Comparison of ENCODE assay signal across 16 cellular contexts in genomic region chr7:157423348-157423747, GRCh38.
A peak's percentile ranks its signal among the peaks of the same experiment; 100 is the strongest.
DNase-seq lines count a peak whose midpoint lies in the region; ATAC-seq, FAIRE-seq and TF ChIP-seq lines count a peak whose summit lies in the region.
"Had no signal": no experiment of that assay in that cellular context is flagged by ENCODE, and none has a peak within 500 bp of the region (broad histone marks: within the 10 kb centered on the region; RNA-seq: fewer than 3 reads in every experiment).

No MANE protein-coding gene starts in this region.

- intact Hi-C loops in endothelial cell of umbilical vein (cut with micrococcal nuclease) = no loop called here

- no peak overlapping the region for H2BK120ac ChIP-seq in mesenchymal stem cell (ENCODE audit: low read depth, low read length)

- POLR2A ChIA-PET in endothelial cell of umbilical vein (lab: Charles Lee) = no interaction called here

- in situ Hi-C loops in astrocyte of the spinal cord (cut with HindIII; ENCODE audit: low sequenced_read_pairs) = no loop called here

- H3K36me3 ChIP-seq in GM23338 (ENCODE audit: insufficient read depth) (no peaks in the 10 kb centered on the region), endothelial cell of umbilical vein (ENCODE audit: control insufficient read depth in 2 of 2, extremely low read depth in 1 of 2, insufficient read depth in 2 of 2, low read length in 2 of 2) (peaks cover 0 to 4% of the 10 kb centered on the region in 2 experiments), mesenchymal stem cell (ENCODE audit: control insufficient read depth in 1 of 2, insufficient read depth in 2 of 2, low read depth in 1 of 2, low read length in 2 of 2) (peaks cover 1 to 38% of the 10 kb centered on the region in 2 experiments)

- H3K14ac ChIP-seq in mesenchymal stem cell (ENCODE audit: low read length in 2 of 2) = no peak overlapping the region

- no peaks in the 10 kb centered on the region for H4K20me1 ChIP-seq in GM23338 (replicated peaks; ENCODE audit: insufficient read depth)
- no peaks in the 10 kb centered on the region for H4K20me1 ChIP-seq in endothelial cell of umbilical vein (replicated peaks; ENCODE audit: control insufficient read depth, extremely low read depth, insufficient read depth, low read length)

- peaks cover 11% of the 10 kb centered on the region; the same call in 1 of the 2 replicates for H3F3A ChIP-seq in GM23338 (replicated peaks; ENCODE audit: low read depth)

- no peak overlapping the region for H4K8ac ChIP-seq in mesenchymal stem cell (ENCODE audit: low read length)

- H3K9me3 Mint-ChIP-seq in GM23338 = no peaks in the 10 kb centered on the region

- no peak overlapping the region for H3K4me3 Mint-ChIP-seq in GM23338

- FAIRE-seq in endothelial cell of umbilical vein (lab: Jason Lieb, UNC) = peak; percentile 89

- no peak overlapping the region for H2BK12ac ChIP-seq in mesenchymal stem cell (ENCODE audit: low read length in 2 of 2)

- no peak for TF ChIP-seq POLR2A in endothelial cell of umbilical vein (IDR thresholded peaks at IDR 0.05; ENCODE audit: low read depth, low read length)
- TF ChIP-seq POLR2A in GM18505 (IDR thresholded peaks at IDR 0.05; ENCODE audit: borderline replicate concordance, extremely low read depth, insufficient read depth, insufficient read length) = no peak

- BruUV-seq in endothelial cell of umbilical vein (replicated peaks; lab: Mats Ljungman, UMichigan) = no TSS peak

- H2AFZ ChIP-seq in GM23338 = no peak overlapping the region
- no peak overlapping the region for H2AFZ ChIP-seq in endothelial cell of umbilical vein (ENCODE audit: low read depth, low read length)
- H2AFZ ChIP-seq in mesenchymal stem cell (ENCODE audit: low read depth, low read length) = no peak overlapping the region
- H2AFZ ChIP-seq: PC-9 had no signal

- H3K4me3 ChIP-seq in GM23338 (no peak overlapping the region), astrocyte of the spinal cord (ENCODE audit: low read depth, low read length) (no peak overlapping the region), endothelial cell of umbilical vein (replicated peaks in 1 of 3; ENCODE audit: insufficient read depth in 1 of 3, low read depth in 1 of 3, low read length in 3 of 3) (no peak overlapping the region), mesenchymal stem cell (ENCODE audit: insufficient read depth in 1 of 2, low read depth in 1 of 2, low read length in 2 of 2) (no peak overlapping the region)
- H3K4me3 ChIP-seq: PC-9 had no signal

- no peak overlapping the region for H3K4ac ChIP-seq in mesenchymal stem cell (ENCODE audit: low read depth in 1 of 2, low read length in 2 of 2)

- no peak overlapping the region for H2BK5ac ChIP-seq in mesenchymal stem cell (ENCODE audit: low read depth, low read length, poor library complexity, severe bottlenecking)

- H3K36me3 Mint-ChIP-seq in GM23338 (ENCODE audit: low read depth) = peaks cover 2% of the 10 kb centered on the region; the same call in 2 of the 3 replicates

- DNase-seq in GM23338 (ENCODE audit: low spot score) (no peak), astrocyte of the spinal cord (ENCODE audit: low read depth, low spot score) (peak; percentile 9), endothelial cell of umbilical vein (ENCODE audit: low read depth, low spot score) (peak; percentile 60), mesenchymal stem cell (no peak), NCI-H82 (lab: John Stamatoyannopoulos, UW) (no peak)
- DNase-seq: ACHN, Caco-2, DMS53, GOT3, NCI-H1436, NCI-H2029 treated with DMSO at 0.1 percent for 48 hours, NCI-H774, PC-9 had no signal

- no peak overlapping the region for H3K4me2 ChIP-seq in GM23338
- H3K4me2 ChIP-seq in endothelial cell of umbilical vein (ENCODE audit: insufficient read depth, low read length) = peak overlapping the region; percentile 72
- peak overlapping the region; percentile 54 for H3K4me2 ChIP-seq in mesenchymal stem cell (ENCODE audit: low read length, poor library complexity, severe bottlenecking)
- H3K4me2 ChIP-seq: KMS-11, PC-9 had no signal

- no peak overlapping the region for H2BK15ac ChIP-seq in mesenchymal stem cell (ENCODE audit: low read depth, poor library complexity, severe bottlenecking)

- no peak overlapping the region for H3K23ac ChIP-seq in mesenchymal stem cell (ENCODE audit: low read length in 2 of 2)

- no peak overlapping the region for H3K27ac Mint-ChIP-seq in GM23338

- no peaks in the 10 kb centered on the region for H3K4me1 Mint-ChIP-seq in GM23338

- peak overlapping the region; percentile 49 for H2AK5ac ChIP-seq in mesenchymal stem cell (ENCODE audit: low read length, severe bottlenecking)

- dilution Hi-C loops in endothelial cell of umbilical vein (cut with MboI; ENCODE audit: extremely low pct_ligation_motif_present, low sequenced_read_pairs) = no loop called here

- WGBS in mesenchymal stem cell = 76% methylated on average over 12 of the region's 12 CpGs

- peaks cover 8% of the 10 kb centered on the region for H3K79me1 ChIP-seq in mesenchymal stem cell (replicated peaks; ENCODE audit: low read length, poor library complexity, severe bottlenecking)

- no peak for ATAC-seq in GM23338
- no peak for ATAC-seq in GM18505 (IDR thresholded peaks at IDR 0.05; ENCODE audit: unreplicated experiment)
- no peak for ATAC-seq in GM21390 (IDR thresholded peaks at IDR 0.05; ENCODE audit: unreplicated experiment)

- H3K27me3 Mint-ChIP-seq in GM23338 (ENCODE audit: insufficient read depth, low read depth, poor library complexity) = peaks cover 12% of the 10 kb centered on the region

- H3K9ac ChIP-seq in endothelial cell of umbilical vein (replicated peaks; ENCODE audit: extremely low read depth, insufficient read depth, low read length) = peak overlapping the region; percentile 34
- no peak overlapping the region for H3K9ac ChIP-seq in mesenchymal stem cell (ENCODE audit: low read length)
- H3K9ac ChIP-seq: KMS-11 had no signal

- H3K9me3 ChIP-seq in endothelial cell of umbilical vein (replicated peaks; ENCODE audit: control insufficient read depth, insufficient read depth, low read length) (no peaks in the 10 kb centered on the region), mesenchymal stem cell (ENCODE audit: control insufficient read depth, low read length) (no peaks in the 10 kb centered on the region)
- H3K9me3 ChIP-seq: Caco-2 had no signal

- H4K91ac ChIP-seq in mesenchymal stem cell (ENCODE audit: low read length) = no peak overlapping the region

- H3K9me2 ChIP-seq in GM23338 (ENCODE audit: insufficient read depth) = no peaks in the 10 kb centered on the region

- H3K79me2 ChIP-seq in GM23338 (replicated peaks; ENCODE audit: insufficient read depth) (no peaks in the 10 kb centered on the region), endothelial cell of umbilical vein (ENCODE audit: control insufficient read depth, insufficient read depth, low read length) (no peaks in the 10 kb centered on the region)

- H3K27ac ChIP-seq in GM23338 (ENCODE audit: low read depth) = peak overlapping the region; percentile 59; the same call in 1 of the 2 replicates
- peak overlapping the region; percentile 66 for H3K27ac ChIP-seq in endothelial cell of umbilical vein (ENCODE audit: insufficient read depth, low read depth, low read length)
- H3K27ac ChIP-seq in mesenchymal stem cell (ENCODE audit: low read length, poor library complexity, severe bottlenecking) = peak overlapping the region; percentile 8
- H3K27ac ChIP-seq: KMS-11, PC-9 had no signal

- H3K18ac ChIP-seq in mesenchymal stem cell (ENCODE audit: low read depth in 1 of 2, low read length in 2 of 2) = no peak overlapping the region

- H3K4me1 ChIP-seq in GM23338 (ENCODE audit: insufficient read depth) (no peaks in the 10 kb centered on the region), endothelial cell of umbilical vein (ENCODE audit: control insufficient read depth, extremely low read depth, insufficient read depth, low read length) (peaks cover 17% of the 10 kb centered on the region), mesenchymal stem cell (ENCODE audit: control insufficient read depth, insufficient read depth, low read depth, low read length) (peaks cover 13% of the 10 kb centered on the region)
- H3K4me1 ChIP-seq: Caco-2 had no signal

- TF ChIP-seq CTCF in GM23338 (conservative IDR thresholded peaks at IDR 0.05; ENCODE audit: low read depth in 2 of 2) = no peak
- no peak for TF ChIP-seq CTCF in astrocyte of the spinal cord (IDR thresholded peaks at IDR 0.05; ENCODE audit: low read depth, low read length)
- TF ChIP-seq CTCF in endothelial cell of umbilical vein (IDR thresholded peaks at IDR 0.05; ENCODE audit: extremely low read depth in 1 of 2, insufficient read depth in 1 of 2, low read depth in 1 of 2, low read length in 2 of 2) = no peak

- CTCF ChIA-PET in endothelial cell of umbilical vein (lab: Charles Lee) = interaction anchor here (0.6 kb wide), 1 partner anchor 9 kb away, joined by 3 read pairs; no protein-coding TSS in a partner anchor

- H3K9me1 ChIP-seq in endothelial cell of umbilical vein (replicated peaks; ENCODE audit: control insufficient read depth, extremely low read depth, insufficient read depth, low read length) = no peaks in the 10 kb centered on the region

- H3K27me3 ChIP-seq in GM23338 (ENCODE audit: insufficient read depth) (no peaks in the 10 kb centered on the region), endothelial cell of umbilical vein (ENCODE audit: control insufficient read depth in 2 of 2, insufficient read depth in 2 of 2, low read length in 2 of 2) (no peaks in the 10 kb centered on the region), mesenchymal stem cell (ENCODE audit: control insufficient read depth in 1 of 2, insufficient read depth in 1 of 2, low read length in 2 of 2) (no peaks in the 10 kb centered on the region)

TF ChIP-seq in GM23338, 12 proteins besides CTCF, POLR2A, EP300 and RAD21 (continues in another document):
- TF ChIP-seq JUNB (IDR thresholded peaks at IDR 0.05; ENCODE audit: unreplicated experiment) = no peak
- TF ChIP-seq POLR2AphosphoS5 (IDR thresholded peaks at IDR 0.05; ENCODE audit: low read depth) = no peak

TF ChIP-seq in endothelial cell of umbilical vein, 7 proteins besides CTCF, POLR2A, EP300 and RAD21:
- TF ChIP-seq JUN (IDR thresholded peaks at IDR 0.05; ENCODE audit: borderline replicate concordance, insufficient read depth, insufficient read length, low read depth) = peak; percentile 65
- peak; percentile 13 for TF ChIP-seq FOS (IDR thresholded peaks at IDR 0.05; ENCODE audit: borderline replicate concordance, insufficient read depth, low read length)
- TF ChIP-seq EZH2 (IDR thresholded peaks at IDR 0.05; ENCODE audit: borderline replicate concordance, low read depth, low read length, severe bottlenecking) = no peak
- TF ChIP-seq MYC (IDR thresholded peaks at IDR 0.05; ENCODE audit: low read depth, low read length) = no peak
- no peak for TF ChIP-seq GATA2 (IDR thresholded peaks at IDR 0.05; ENCODE audit: insufficient read depth, insufficient read length, low read depth, low read length)
- TF ChIP-seq POLR2AphosphoS5 (IDR thresholded peaks at IDR 0.05; ENCODE audit: insufficient read depth, low read depth, low read length) = peak; percentile 55
- TF ChIP-seq, protein P1, sequence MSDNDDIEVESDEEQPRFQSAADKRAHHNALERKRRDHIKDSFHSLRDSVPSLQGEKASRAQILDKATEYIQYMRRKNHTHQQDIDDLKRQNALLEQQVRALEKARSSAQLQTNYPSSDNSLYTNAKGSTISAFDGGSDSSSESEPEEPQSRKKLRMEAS (IDR thresholded peaks at IDR 0.05; ENCODE audit: insufficient read depth, insufficient read length) = no peak

Comparison
In these comparisons a context has a peak if more than half of its experiments do, and no peak if none do; other contexts are left out.
1. DNase-seq: peak in astrocyte of the spinal cord (single experiment) and endothelial cell of umbilical vein (single experiment); none in GM23338 (single experiment), mesenchymal stem cell (single experiment) and NCI-H82 (single experiment).
2. H3K27ac ChIP-seq: peak in every context shown above with its lines; median percentile 66 in endothelial cell of umbilical vein; 59 in GM23338; 8 in mesenchymal stem cell.